ENCODE assay signal across 6 cellular contexts in the genomic region with DNA sequence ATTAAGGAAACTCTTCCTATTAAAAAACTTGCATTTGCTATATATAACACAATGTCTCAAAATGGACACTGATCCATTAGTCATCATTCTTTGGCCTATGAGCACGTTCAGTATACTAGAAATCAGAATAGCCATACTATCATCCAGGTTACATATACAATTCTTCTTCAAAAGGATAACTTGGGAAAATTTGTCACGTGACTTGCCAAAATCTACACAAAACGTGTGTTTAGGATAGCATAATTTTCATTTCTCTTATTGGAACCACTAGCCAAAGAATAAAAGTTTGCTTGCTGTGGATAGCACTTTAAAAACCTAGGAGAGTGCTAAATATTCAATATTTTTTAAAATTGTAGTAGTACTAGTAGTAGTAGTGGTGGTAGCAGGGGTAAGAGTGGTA.
"Had no signal": no experiment of that assay in that cellular context is flagged by ENCODE, and none has a peak within 500 bp of the region (broad histone marks: within the 10 kb centered on the region; RNA-seq: fewer than 3 reads in every experiment).

No MANE protein-coding gene starts in this region.

- H3K9ac ChIP-seq: KMS-11 had no signal

- H3K27ac ChIP-seq: HL-60, KMS-11 had no signal

- FAIRE-seq: HTR-8/SVneo had no signal

- H3K4me2 ChIP-seq: KMS-11 had no signal

- DNase-seq: IMR-90, KBM-7, KG1 had no signal
